ENCODE assay signal across 27 cellular contexts in the genomic region with DNA sequence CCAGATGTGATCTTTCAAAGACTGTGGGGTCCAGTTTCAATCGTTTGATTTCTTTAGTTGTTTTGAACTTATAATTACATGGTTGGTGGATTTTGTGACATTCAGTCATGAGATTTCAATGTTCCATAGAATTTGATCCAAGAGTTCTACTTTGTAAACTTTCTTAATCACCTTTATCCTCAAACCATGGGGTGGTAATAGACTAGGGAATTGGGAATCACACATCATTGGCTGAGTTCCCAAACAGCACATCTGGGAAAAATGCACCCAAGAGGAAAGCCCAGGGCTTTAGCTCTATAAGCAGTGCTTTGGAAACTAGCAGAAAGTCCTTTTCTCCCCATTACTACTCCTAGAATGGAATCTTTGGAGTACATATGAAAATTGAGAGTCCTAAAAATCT.
DNase-seq lines count a peak whose midpoint lies in the region; ATAC-seq, FAIRE-seq and TF ChIP-seq lines count a peak whose summit lies in the region.
"Had no signal": no experiment of that assay in that cellular context is flagged by ENCODE, and none has a peak within 500 bp of the region (broad histone marks: within the 10 kb centered on the region; RNA-seq: fewer than 3 reads in every experiment).

No MANE protein-coding gene starts in this region.

- FAIRE-seq in frontal cortex (lab: Jason Lieb, UNC) = no peak
- FAIRE-seq: GM12892 had no signal

- no peak overlapping the region for H2AFZ ChIP-seq in ACC112 (ENCODE audit: low read length, unreplicated experiment)

- peak overlapping the region; percentile 86 for H3K27ac ChIP-seq in ACC112 (ENCODE audit: low read depth, low read length)
- H3K27ac ChIP-seq in CD4-positive, alpha-beta T cell (ENCODE audit: low read depth, low read length) = no peak overlapping the region
- H3K27ac ChIP-seq: esophagus muscularis mucosa had no signal

- H3K9me3 Mint-ChIP-seq in CD4-positive, alpha-beta T cell = no peaks in the 10 kb centered on the region
- H3K9me3 Mint-ChIP-seq: activated T-helper 2 cell treated with anti-CD3 and anti-CD28 coated beads, Interferon-gamma antibody, Interleukin-2, Interleukin-4, amounts not matched to agents 10 μg/mL and 5 μg/mL and 100 μg/mL, durations not matched to agents 14 hours and 24 hours and 36 hours; stimulated activated naive CD8-positive, alpha-beta T cell treated with anti-CD3 and anti-CD28 coated beads, Interleukin-15, Interleukin-2, amounts not matched to agents 100 ng/mL and 50 ng/mL, for 24 hours had no signal

- no peak for TF ChIP-seq CTCF in astrocyte of the cerebellum (IDR thresholded peaks at IDR 0.05; ENCODE audit: low read depth, low read length, missing control alignments)
- no peak for TF ChIP-seq CTCF in fibroblast of the aortic adventitia (IDR thresholded peaks at IDR 0.05; ENCODE audit: insufficient read depth, low read length)
- TF ChIP-seq CTCF in CD4-positive, alpha-beta T cell (IDR thresholded peaks at IDR 0.05) = no peak

- no peaks in the 10 kb centered on the region for H3K4me1 Mint-ChIP-seq in CD4-positive, alpha-beta T cell (ENCODE audit: low read depth)
- H3K4me1 Mint-ChIP-seq: CD14-positive monocyte; naive thymus-derived CD4-positive, alpha-beta T cell had no signal

- no peaks in the 10 kb centered on the region for H3K79me2 ChIP-seq in ACC112 (ENCODE audit: control insufficient read depth, insufficient read depth, low read length, unreplicated experiment)

- H3K4me3 Mint-ChIP-seq in CD4-positive, alpha-beta T cell = no peak overlapping the region
- H3K4me3 Mint-ChIP-seq: CD14-positive monocyte; naive thymus-derived CD4-positive, alpha-beta T cell; stimulated activated naive CD8-positive, alpha-beta T cell treated with anti-CD3 and anti-CD28 coated beads, Interleukin-15, Interleukin-2, amounts not matched to agents 100 ng/mL and 50 ng/mL, for 24 hours had no signal

- peak; percentile 80 for DNase-seq in HS-27A (ENCODE audit: low read depth)
- DNase-seq in astrocyte of the cerebellum (ENCODE audit: low read depth) = peak; percentile 31
- DNase-seq in fibroblast of the aortic adventitia (ENCODE audit: low read depth) = peak; percentile 87
- no peak for DNase-seq in NCI-H1048 (lab: John Stamatoyannopoulos, UW)
- DNase-seq in CD4-positive, alpha-beta T cell = no peak
- DNase-seq in COLO829 (ENCODE audit: low spot score) = no peak
- DNase-seq in frontal cortex (ENCODE audit: low spot score in 2 of 2) = no peak
- DNase-seq: 8988T; activated CD4-positive, alpha-beta T cell treated with anti-CD3 and anti-CD28 coated beads for 48 hours; cerebellar nuclear complex; DMS 273 treated with DMSO at 0.1 percent for 48 hours; effector CD4-positive, alpha-beta T cell; KG1; kidney glomerular epithelial cell; naive thymus-derived CD4-positive, alpha-beta T cell; NCI-H1105; NCI-H2107; NCI-H526 treated with DMSO at 0.1 percent for 48 hours; posterior cingulate gyrus; stimulated activated CD4-positive, alpha-beta T cell treated with anti-CD3 and anti-CD28 coated beads, Interleukin-2, amount 100 ng/mL, for 24 hours had no signal

- H3K36me3 ChIP-seq in ACC112 (ENCODE audit: insufficient read depth, low read length) = no peaks in the 10 kb centered on the region
- H3K36me3 ChIP-seq: esophagus muscularis mucosa had no signal

- H3K4me3 ChIP-seq in ACC112 (ENCODE audit: low read depth, low read length) (no peak overlapping the region), astrocyte of the cerebellum (ENCODE audit: low read depth, low read length) (no peak overlapping the region), fibroblast of the aortic adventitia (ENCODE audit: low read depth, low read length) (no peak overlapping the region)
- H3K4me3 ChIP-seq: esophagus muscularis mucosa had no signal

- intact Hi-C loops in CD4-positive, alpha-beta T cell (cut with DNase I, micrococcal nuclease) = no loop called here

- ATAC-seq in CD4-positive, alpha-beta T cell (ENCODE audit: poor library complexity) = no peak
- ATAC-seq: naive thymus-derived CD4-positive, alpha-beta T cell; Right ventricle myocardium inferior had no signal

- no peaks in the 10 kb centered on the region for H3K27me3 Mint-ChIP-seq in CD4-positive, alpha-beta T cell
- H3K27me3 Mint-ChIP-seq: stimulated activated naive CD8-positive, alpha-beta T cell treated with anti-CD3 and anti-CD28 coated beads, Interleukin-15, Interleukin-2, amounts not matched to agents 100 ng/mL and 50 ng/mL, for 24 hours had no signal

- peaks cover 11% of the 10 kb centered on the region for H3K4me1 ChIP-seq in ACC112 (ENCODE audit: control insufficient read depth, insufficient read depth, low read length, unreplicated experiment)
- H3K4me1 ChIP-seq: esophagus muscularis mucosa had no signal

- CTCF ChIA-PET in CD4-positive, alpha-beta T cell (lab: Charles Lee) = no interaction called here

- in situ Hi-C loops in astrocyte of the cerebellum (cut with HindIII; ENCODE audit: low sequenced_read_pairs) = no loop called here

- H3K27me3 ChIP-seq in ACC112 (ENCODE audit: insufficient read depth, low read length) = no peaks in the 10 kb centered on the region
- H3K27me3 ChIP-seq in CD4-positive, alpha-beta T cell (ENCODE audit: control insufficient read depth, insufficient read depth, low read length) = no peaks in the 10 kb centered on the region
- H3K27me3 ChIP-seq: esophagus muscularis mucosa had no signal

- POLR2A ChIA-PET in CD4-positive, alpha-beta T cell (lab: Charles Lee) = no interaction called here

- H3K27ac Mint-ChIP-seq in CD4-positive, alpha-beta T cell = no peak overlapping the region
- H3K27ac Mint-ChIP-seq: activated T-helper 2 cell treated with anti-CD3 and anti-CD28 coated beads, Interferon-gamma antibody, Interleukin-2, Interleukin-4, amounts not matched to agents 10 μg/mL and 5 μg/mL and 100 μg/mL, durations not matched to agents 14 hours and 24 hours and 36 hours; CD14-positive monocyte; naive thymus-derived CD4-positive, alpha-beta T cell; stimulated activated naive CD8-positive, alpha-beta T cell treated with anti-CD3 and anti-CD28 coated beads, Interleukin-15, Interleukin-2, amounts not matched to agents 100 ng/mL and 50 ng/mL, for 24 hours had no signal

- H3K9me3 ChIP-seq in CD4-positive, alpha-beta T cell (ENCODE audit: control insufficient read depth, low read length) = no peaks in the 10 kb centered on the region
- H3K9me3 ChIP-seq: esophagus muscularis mucosa had no signal

- H3K36me3 Mint-ChIP-seq in CD4-positive, alpha-beta T cell (ENCODE audit: low read depth) = no peaks in the 10 kb centered on the region
- H3K36me3 Mint-ChIP-seq: CD14-positive monocyte; naive thymus-derived CD4-positive, alpha-beta T cell had no signal

Comparison
In these comparisons a context has a peak if more than half of its experiments do, and no peak if none do; other contexts are left out.
1. DNase-seq: peak in HS-27A (single experiment), astrocyte of the cerebellum (single experiment) and fibroblast of the aortic adventitia (single experiment); none in NCI-H1048 (single experiment), CD4-positive, alpha-beta T cell (0 of 10), COLO829 (single experiment) and frontal cortex (0 of 2).